ENCODE assay signal across 1 cellular context in the genomic region with DNA sequence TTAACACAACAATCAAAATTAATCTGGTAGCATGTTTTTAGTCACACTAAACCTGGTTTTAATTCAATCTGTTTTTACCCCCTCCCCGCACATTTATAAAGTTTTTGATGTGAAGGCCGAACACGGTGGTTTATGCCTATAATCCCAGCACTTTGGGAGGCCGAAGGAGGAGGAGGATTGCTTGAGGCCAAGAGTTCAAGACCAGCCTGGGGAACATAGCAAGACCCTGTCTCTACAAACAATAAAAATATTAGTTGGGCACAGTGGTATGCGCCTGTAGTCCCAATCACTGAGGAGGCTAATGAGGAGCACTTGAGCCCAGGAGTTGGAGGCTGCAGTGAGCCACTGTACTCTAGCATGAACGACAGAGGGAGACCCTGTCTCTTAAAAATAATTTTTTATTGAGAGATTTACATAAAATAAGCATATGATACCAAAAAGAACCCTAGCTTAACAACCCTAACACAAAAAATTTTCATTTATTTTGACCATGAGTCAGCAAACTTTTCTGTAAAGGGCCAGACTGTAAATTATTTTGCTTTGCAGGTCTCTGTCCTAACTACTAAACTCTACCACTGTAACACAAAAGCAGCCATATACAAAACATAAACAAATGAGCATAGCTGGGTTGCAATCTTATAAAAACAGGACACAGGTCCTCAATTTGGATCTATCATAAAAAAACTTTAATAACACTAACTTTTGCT.
TF ChIP-seq lines count a peak whose summit lies in the region.

No MANE protein-coding gene starts in this region.

TF ChIP-seq in WTC11, 78 proteins besides CTCF, POLR2A, EP300 and RAD21 (continued from another document):
- TF ChIP-seq, protein P1, sequence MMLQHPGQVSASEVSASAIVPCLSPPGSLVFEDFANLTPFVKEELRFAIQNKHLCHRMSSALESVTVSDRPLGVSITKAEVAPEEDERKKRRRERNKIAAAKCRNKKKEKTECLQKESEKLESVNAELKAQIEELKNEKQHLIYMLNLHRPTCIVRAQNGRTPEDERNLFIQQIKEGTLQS (CRISPR knock-in tag; conservative IDR thresholded peaks at IDR 0.05) = no peak
- no peak for TF ChIP-seq FOXJ3 (CRISPR knock-in tag; IDR thresholded peaks at IDR 0.05; ENCODE audit: borderline replicate concordance)
